ENCODE assay signal across 8 cellular contexts in the genomic region with DNA sequence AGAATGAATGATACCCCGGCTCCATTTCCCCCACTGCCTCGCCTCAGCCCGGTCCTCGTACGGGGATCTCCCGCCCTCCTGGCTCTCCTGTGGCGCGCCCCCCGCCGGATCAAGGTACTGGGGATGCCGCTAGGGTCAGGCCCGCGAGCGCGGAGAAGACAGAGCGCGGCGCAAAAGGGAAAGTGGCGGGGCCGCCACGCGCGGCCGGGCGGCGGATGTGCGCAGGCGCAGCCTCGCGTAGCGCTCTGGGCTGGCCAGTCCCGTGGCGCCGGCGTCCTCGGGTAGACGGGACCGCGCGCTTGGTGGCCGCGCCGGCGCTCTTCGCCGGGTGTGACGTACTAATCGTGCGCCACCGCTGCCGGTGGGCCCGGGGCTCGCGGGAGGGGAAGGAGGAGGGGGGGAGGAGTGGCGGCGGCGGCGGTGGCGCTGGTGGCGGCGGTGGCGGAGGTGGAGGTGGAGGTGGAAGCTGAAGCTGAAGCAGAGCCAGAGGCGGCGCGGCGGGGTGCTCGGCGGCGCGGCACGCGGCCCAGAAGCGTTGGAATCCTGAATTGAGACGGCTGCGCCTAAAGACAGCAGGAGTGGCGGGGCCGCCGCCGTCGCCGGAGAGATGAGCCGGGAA. TPM values are rescaled to one million over a fixed set of nuclear protein-coding genes. Genes with fewer than 3 reads are reported as not detected.
DNase-seq lines count a peak whose midpoint lies in the region; ATAC-seq and TF ChIP-seq lines count a peak whose summit lies in the region.

A gene (plus strand): TSS at position 331 of the 619 bp plus-strand sequence. CDS start 1,158 bp downstream, outside the sequence.

- H3K4me1 Mint-ChIP-seq in activated CD4-positive, alpha-beta T cell treated with anti-CD3 and anti-CD28 coated beads, Interleukin-2, amount 10 ng/mL, durations not matched to agents 7 days and 5 days = peaks cover 56% of the 10 kb centered on the region

- peaks cover 35% of the 10 kb centered on the region for H3K36me3 ChIP-seq in A673 (ENCODE audit: insufficient read depth, low read length, poor library complexity, severe bottlenecking)

- peak within 1 kb of the TSS; percentile 81 for H3K4me3 Mint-ChIP-seq in activated CD4-positive, alpha-beta T cell treated with anti-CD3 and anti-CD28 coated beads, Interleukin-2, amount 10 ng/mL, durations not matched to agents 7 days and 5 days

- H3K9me3 ChIP-seq in A673 (ENCODE audit: low read depth, low read length, poor library complexity, severe bottlenecking) = no peaks in the 10 kb centered on the region

- peaks cover 33% of the 10 kb centered on the region for H3K36me3 Mint-ChIP-seq in activated CD4-positive, alpha-beta T cell treated with anti-CD3 and anti-CD28 coated beads, Interleukin-2, amount 10 ng/mL, durations not matched to agents 7 days and 5 days (ENCODE audit: low read depth)

- peak; percentile 56 for ATAC-seq in HG03097 (IDR thresholded peaks at IDR 0.05; ENCODE audit: low FRiP score, unreplicated experiment)

- intact Hi-C loops in A673 (cut with micrococcal nuclease; ENCODE audit: unreplicated experiment) = loop anchor here (1.0 to 2.0 kb wide), 3 partner anchors 47 to 205 kb away; no protein-coding TSS in a partner anchor

- peak within 1 kb of the TSS; percentile 92 for H3K27ac ChIP-seq in A673 (ENCODE audit: low read depth, low read length, poor library complexity, severe bottlenecking)

- POLR2A ChIA-PET in A673 (lab: Charles Lee; ENCODE audit: low non-redundant PET) = no interaction called here
- POLR2A ChIA-PET in activated CD4-positive, alpha-beta T cell treated with anti-CD3 and anti-CD28 coated beads, Interleukin-2, amount 10 ng/mL, durations not matched to agents 7 days and 5 days (lab: Charles Lee) = no interaction called here

- CTCF ChIA-PET in A673 (lab: Charles Lee) = interaction anchor here (0.6 to 1.8 kb wide), 4 partner anchors 48 to 538 kb away, joined by 3 to 32 read pairs (median 6); a partner anchor contains a TSS
- CTCF ChIA-PET in activated CD4-positive, alpha-beta T cell treated with anti-CD3 and anti-CD28 coated beads, Interleukin-2, amount 10 ng/mL, durations not matched to agents 7 days and 5 days (lab: Charles Lee) = interaction anchor here (0.5 to 3.3 kb wide), 32 partner anchors 8 to 247 kb away, joined by 3 to 38 read pairs (median 7); a partner anchor contains a TSS

- no peak for TF ChIP-seq CTCF in A673 (conservative IDR thresholded peaks at IDR 0.05; ENCODE audit: low read depth, low read length)

- TF ChIP-seq POLR2A in GM18526 (IDR thresholded peaks at IDR 0.05; ENCODE audit: extremely low read depth, insufficient read length) = peak; percentile 74

- no TSS peak for BruUV-seq in A673 (replicated peaks; lab: Mats Ljungman, UMichigan)

- peak within 1 kb of the TSS; percentile 95 for H3K27ac Mint-ChIP-seq in activated CD4-positive, alpha-beta T cell treated with anti-CD3 and anti-CD28 coated beads, Interleukin-2, amount 10 ng/mL, durations not matched to agents 7 days and 5 days

- no peaks in the 10 kb centered on the region for H3K27me3 ChIP-seq in A673 (replicated peaks; ENCODE audit: insufficient read depth, low read depth, low read length, poor library complexity)

- DNase-seq in A673 (ENCODE audit: low spot score) (peak; percentile 96), NCI-H460 (ENCODE audit: extremely low read depth, low read depth) (peak; percentile 89), cortex of kidney (lab: John Stamatoyannopoulos, UW) (peak; percentile 51), left kidney (ENCODE audit: low read depth, low spot score) (peak; percentile 97)
- peak; percentile 90 for DNase-seq in activated CD4-positive, alpha-beta T cell treated with anti-CD3 and anti-CD28 coated beads, Interleukin-2, amount 10 ng/mL, durations not matched to agents 7 days and 5 days
- DNase-seq in stimulated activated CD4-positive, alpha-beta T cell treated with anti-CD3 and anti-CD28 coated beads, Interleukin-1b, Interleukin-23, amount 100 ng/mL, for 4 hours (ENCODE audit: low read depth in 2 of 2) = peak; percentile 87 to 89

- no peaks in the 10 kb centered on the region for H3K27me3 Mint-ChIP-seq in activated CD4-positive, alpha-beta T cell treated with anti-CD3 and anti-CD28 coated beads, Interleukin-2, amount 10 ng/mL, durations not matched to agents 7 days and 5 days

- H3K4me1 ChIP-seq in A673 (ENCODE audit: insufficient read depth, low read length, poor library complexity, severe bottlenecking) = peaks cover 33% of the 10 kb centered on the region

- H3K4me3 ChIP-seq in A673 (ENCODE audit: low read depth, low read length, poor library complexity, severe bottlenecking) = peak within 1 kb of the TSS; percentile 90

- no peaks in the 10 kb centered on the region for H3K9me3 Mint-ChIP-seq in activated CD4-positive, alpha-beta T cell treated with anti-CD3 and anti-CD28 coated beads, Interleukin-2, amount 10 ng/mL, durations not matched to agents 7 days and 5 days

RNA-seq across cellular contexts. Expression of the gene that starts here (rescaled TPM):
- 113 and 122 TPM in 2 replicates for total RNA-seq in A673 (2021)
- total RNA-seq in NCI-H460 (2014; rRNA removed; shearing (Covaris generic)) = 92.2 and 102 TPM in 2 replicates
- 216 and 314 TPM in 2 replicates for polyA plus RNA-seq in NCI-H460 (2014; cell fraction: nucleus; rRNA removed)
- 10 to 100 TPM; 51.8 to 53.0 TPM for total RNA-seq in activated CD4-positive, alpha-beta T cell treated with anti-CD3 and anti-CD28 coated beads, Interleukin-2, amount 10 ng/mL, durations not matched to agents 7 days and 5 days

Comparison
In these comparisons a context has a peak if more than half of its experiments do, and no peak if none do; other contexts are left out.
1. Peak in every context shown above with its lines: DNase-seq, ATAC-seq, H3K4me3 ChIP-seq and H3K27ac ChIP-seq.